9 cellular contexts compared by ENCODE assay signal in the genomic region with DNA sequence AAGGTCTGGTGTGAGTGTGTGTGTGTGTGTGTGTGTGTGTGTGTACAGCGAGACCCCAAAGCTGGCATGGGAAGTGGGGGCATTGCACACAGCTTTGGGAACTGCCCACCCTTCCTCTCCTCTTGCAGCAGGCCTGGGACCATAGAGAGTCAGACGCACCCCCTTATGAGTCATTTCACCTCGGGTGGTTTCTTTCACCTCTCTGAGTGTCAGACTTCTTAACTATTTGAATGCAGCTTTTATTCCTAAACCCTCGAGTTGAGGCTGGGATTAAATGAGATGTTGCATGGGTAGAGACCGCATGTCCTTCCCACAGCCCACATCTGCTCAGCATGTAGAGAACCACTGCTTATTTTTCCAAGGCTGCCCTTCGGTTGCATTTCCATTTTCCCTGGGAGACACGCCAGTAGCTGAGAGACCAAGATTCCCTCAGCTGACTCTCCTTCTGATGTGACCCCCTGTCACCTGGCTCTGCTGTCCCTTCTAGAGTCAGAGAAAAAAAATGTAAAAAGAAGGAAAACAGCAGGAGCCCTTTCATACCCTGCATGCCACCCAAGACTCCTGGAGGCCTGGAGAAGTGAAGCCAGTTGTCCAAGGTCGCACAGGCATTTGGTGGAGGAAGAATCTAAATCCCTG.
DNase-seq lines count a peak whose midpoint lies in the region; ATAC-seq and TF ChIP-seq lines count a peak whose summit lies in the region.
"Had no signal": no experiment of that assay in that cellular context is flagged by ENCODE, and none has a peak within 500 bp of the region (broad histone marks: within the 10 kb centered on the region; RNA-seq: fewer than 3 reads in every experiment).

No MANE protein-coding gene starts in this region.

- no peak overlapping the region for H3K4me3 ChIP-seq in choroid plexus epithelial cell (ENCODE audit: low read depth, low read length)

- H3K4me1 Mint-ChIP-seq in stimulated activated naive B cell treated with anti-CD40 and anti-IgM and Interleukin-4, amounts not matched to agents 10 μg/mL and 1 μg/mL and 100 μg/mL, for 72 hours = peaks cover 46 to 58% of the 10 kb centered on the region in 2 donors
- peaks cover 45% of the 10 kb centered on the region for H3K4me1 Mint-ChIP-seq in CD14-positive monocyte

- peak; percentile 37 for DNase-seq in activated effector memory CD4-positive, alpha-beta T cell treated with anti-CD3 and anti-CD28 coated beads, Interleukin-2, amount 50 U/mL, for 16 hours
- DNase-seq in activated effector memory CD4-positive, alpha-beta T cell treated with Interleukin-2 at 50 U/mL for 16 hours = no peak
- DNase-seq in choroid plexus epithelial cell (ENCODE audit: low read depth) (peak; percentile 68), NCI-H1694 (lab: John Stamatoyannopoulos, UW) (no peak), activated gamma-delta T cell treated with Interleukin-2 at 50 U/mL for 16 hours (no peak), CD14-positive monocyte (ENCODE audit: low spot score) (no peak)
- no peak for DNase-seq in stimulated activated naive B cell treated with anti-CD40 and anti-IgM and Interleukin-4, amounts not matched to agents 10 μg/mL and 1 μg/mL and 100 μg/mL, for 72 hours
- DNase-seq: NCI-H2171 had no signal

- H3K9me3 Mint-ChIP-seq in stimulated activated naive B cell treated with anti-CD40 and anti-IgM and Interleukin-4, amounts not matched to agents 10 μg/mL and 1 μg/mL and 100 μg/mL, for 72 hours = no peaks in the 10 kb centered on the region
- peaks cover 2 to 36% (median 21%) of the 10 kb centered on the region in 7 donors for H3K9me3 Mint-ChIP-seq in CD14-positive monocyte

- no peak overlapping the region for H3K27ac Mint-ChIP-seq in stimulated activated naive B cell treated with anti-CD40 and anti-IgM and Interleukin-4, amounts not matched to agents 10 μg/mL and 1 μg/mL and 100 μg/mL, for 72 hours
- no peak overlapping the region for H3K27ac Mint-ChIP-seq in CD14-positive monocyte

- TF ChIP-seq CTCF in choroid plexus epithelial cell (conservative IDR thresholded peaks at IDR 0.05; ENCODE audit: low read depth, low read length) (no peak), CD14-positive monocyte (IDR thresholded peaks at IDR 0.05) (no peak)

- H3K27me3 Mint-ChIP-seq in stimulated activated naive B cell treated with anti-CD40 and anti-IgM and Interleukin-4, amounts not matched to agents 10 μg/mL and 1 μg/mL and 100 μg/mL, for 72 hours = peaks cover 9 to 24% of the 10 kb centered on the region in 2 donors
- H3K27me3 Mint-ChIP-seq in CD14-positive monocyte (ENCODE audit: low read depth in 3 of 3) = peaks cover 25 to 90% (median 25%) of the 10 kb centered on the region in 3 donors

- no peak overlapping the region for H3K4me3 Mint-ChIP-seq in stimulated activated naive B cell treated with anti-CD40 and anti-IgM and Interleukin-4, amounts not matched to agents 10 μg/mL and 1 μg/mL and 100 μg/mL, for 72 hours
- no peak overlapping the region for H3K4me3 Mint-ChIP-seq in CD14-positive monocyte

- ATAC-seq in HG03442 (IDR thresholded peaks at IDR 0.05; ENCODE audit: unreplicated experiment) = peak; percentile 64
- ATAC-seq in stimulated activated naive B cell treated with anti-CD40 and anti-IgM and Interleukin-4, amounts not matched to agents 10 μg/mL and 1 μg/mL and 100 μg/mL, for 72 hours (replicated peaks) = peak; percentile 35 to 56

- H3K36me3 Mint-ChIP-seq in stimulated activated naive B cell treated with anti-CD40 and anti-IgM and Interleukin-4, amounts not matched to agents 10 μg/mL and 1 μg/mL and 100 μg/mL, for 72 hours = no peaks in the 10 kb centered on the region
- H3K36me3 Mint-ChIP-seq in CD14-positive monocyte = peaks cover 10 to 22% of the 10 kb centered on the region in 2 donors

- intact Hi-C loops in CD14-positive monocyte (cut with micrococcal nuclease) = loop anchor here in 1 of 2 donors (10.0 kb wide), 1 partner anchor 134 kb away; no protein-coding TSS in a partner anchor

Comparison
In these comparisons a context has a peak if more than half of its experiments do, and no peak if none do; other contexts are left out.
1. DNase-seq: peak in activated effector memory CD4-positive, alpha-beta T cell treated with anti-CD3 and anti-CD28 coated beads, Interleukin-2, amount 50 U/mL, for 16 hours (single experiment) and choroid plexus epithelial cell (single experiment); none in activated effector memory CD4-positive, alpha-beta T cell treated with Interleukin-2 at 50 U/mL for 16 hours (single experiment), stimulated activated naive B cell treated with anti-CD40 and anti-IgM and Interleukin-4, amounts not matched to agents 10 μg/mL and 1 μg/mL and 100 μg/mL, for 72 hours (single experiment), NCI-H1694 (single experiment), activated gamma-delta T cell treated with Interleukin-2 at 50 U/mL for 16 hours (single experiment) and CD14-positive monocyte (single experiment).